9 cellular contexts compared by ENCODE assay signal in genomic region chr17:66717680-66718079, GRCh38.
A peak's percentile ranks its signal among the peaks of the same experiment; 100 is the strongest.
DNase-seq lines count a peak whose midpoint lies in the region; ATAC-seq, FAIRE-seq and TF ChIP-seq lines count a peak whose summit lies in the region.
"Had no signal": no experiment of that assay in that cellular context is flagged by ENCODE, and none has a peak within 500 bp of the region (broad histone marks: within the 10 kb centered on the region; RNA-seq: fewer than 3 reads in every experiment).

No MANE protein-coding gene starts in this region.

- no peak overlapping the region for H2BK5ac ChIP-seq in mesendoderm (ENCODE audit: low read length)

- ATAC-seq in GM18907 (IDR thresholded peaks at IDR 0.05; ENCODE audit: unreplicated experiment) (peak; percentile 69), HG02588 (IDR thresholded peaks at IDR 0.05; ENCODE audit: unreplicated experiment) (peak; percentile 67)

- no peaks in the 10 kb centered on the region for H3K27me3 ChIP-seq in mesendoderm (ENCODE audit: insufficient read depth, low read length, poor library complexity)
- H3K27me3 ChIP-seq in ovary = no peaks in the 10 kb centered on the region

- DNase-seq in NCI-H2107 treated with DMSO at 0.1 percent for 48 hours (lab: John Stamatoyannopoulos, UW; ENCODE audit: unreplicated experiment) (peak; percentile 84), mesendoderm (peak; percentile 44), kidney (no peak), coronary artery (ENCODE audit: low spot score) (no peak), NCI-H2029 (lab: John Stamatoyannopoulos, UW) (no peak), ovary (no peak)

- no peak overlapping the region for H3K56ac ChIP-seq in mesendoderm (ENCODE audit: low read length)

- TF ChIP-seq POLR2A in ovary (IDR thresholded peaks at IDR 0.05) = no peak

- no peak overlapping the region for H2AK5ac ChIP-seq in mesendoderm (ENCODE audit: low read length)

- H2BK120ac ChIP-seq in mesendoderm (ENCODE audit: low read depth, low read length) = no peak overlapping the region

- H3K9me3 ChIP-seq in kidney (ENCODE audit: control insufficient read depth in 1 of 2, low read length in 2 of 2) (no peaks in the 10 kb centered on the region), ovary (no peaks in the 10 kb centered on the region)

- intact Hi-C loops in kidney (cut with DNase I) (no loop called here), ovary (cut with DNase I) (loop anchor here in 3 of 4 donors (5.0 to 10.0 kb wide), 3 partner anchors 187 to 577 kb away; no protein-coding TSS in a partner anchor)

- TF ChIP-seq CTCF in kidney (IDR thresholded peaks at IDR 0.05; ENCODE audit: borderline replicate concordance, extremely low read depth, insufficient read depth) (no peak), coronary artery (IDR thresholded peaks at IDR 0.05) (no peak), ovary (IDR thresholded peaks at IDR 0.05) (no peak)

- H3K4me1 ChIP-seq in mesendoderm (ENCODE audit: control insufficient read depth, low read depth, low read length) = no peaks in the 10 kb centered on the region
- no peaks in the 10 kb centered on the region for H3K4me1 ChIP-seq in kidney (ENCODE audit: control insufficient read depth in 1 of 2, insufficient read depth in 1 of 2, low read depth in 1 of 2, low read length in 2 of 2)
- no peaks in the 10 kb centered on the region for H3K4me1 ChIP-seq in ovary (ENCODE audit: insufficient read depth)

- H3K18ac ChIP-seq in mesendoderm (ENCODE audit: low read length) = no peak overlapping the region

- H3K36me3 ChIP-seq in mesendoderm (ENCODE audit: control insufficient read depth, insufficient read depth, low read length) (no peaks in the 10 kb centered on the region), kidney (ENCODE audit: control insufficient read depth in 1 of 2, insufficient read depth in 2 of 2, low read length in 2 of 2) (no peaks in the 10 kb centered on the region), ovary (no peaks in the 10 kb centered on the region)

- H3K27ac ChIP-seq in mesendoderm (ENCODE audit: low read depth, low read length) (no peak overlapping the region), kidney (ENCODE audit: low read depth in 2 of 2, low read length in 2 of 2) (no peak overlapping the region), coronary artery (no peak overlapping the region), ovary (no peak overlapping the region)
- H3K27ac ChIP-seq: VCaP had no signal

- WGBS in mesendoderm (ENCODE audit: extremely low coverage, insufficient coverage, low lambda C conversion rate) = no CpG with 5 or more reads among the region's 8 CpGs
- 85 to 88% (median 86%) methylated on average over 8 of the region's 8 CpGs for WGBS in ovary, 3 donors

- H3K23ac ChIP-seq in mesendoderm (ENCODE audit: low read length) = no peak overlapping the region

- no peaks in the 10 kb centered on the region for H3K79me2 ChIP-seq in mesendoderm (ENCODE audit: control insufficient read depth, insufficient read depth, low read length)

- no peak for TF ChIP-seq EP300 in ovary (IDR thresholded peaks at IDR 0.05)

- no peak overlapping the region for H3K4me2 ChIP-seq in mesendoderm (ENCODE audit: low read length)

- no peak overlapping the region for H2BK15ac ChIP-seq in mesendoderm (replicated peaks; ENCODE audit: low read depth)

- no peaks in the 10 kb centered on the region for H3K79me1 ChIP-seq in mesendoderm (ENCODE audit: low read length)

- H3K9ac ChIP-seq in mesendoderm (ENCODE audit: low read length) (no peak overlapping the region), kidney (ENCODE audit: low read length in 2 of 2) (no peak overlapping the region)

- no peak overlapping the region for H4K5ac ChIP-seq in mesendoderm (ENCODE audit: low read length)

- no peak overlapping the region for H3K4ac ChIP-seq in mesendoderm (ENCODE audit: low read depth, low read length)

- FAIRE-seq in kidney (lab: Jason Lieb, UNC) = no peak

- H4K8ac ChIP-seq in mesendoderm (ENCODE audit: low read depth, low read length) = no peak overlapping the region

- H3K4me3 ChIP-seq in mesendoderm (ENCODE audit: low read length) (no peak overlapping the region), kidney (ENCODE audit: low read length in 2 of 2) (no peak overlapping the region), coronary artery (no peak overlapping the region), ovary (no peak overlapping the region)

Comparison
In these comparisons a context has a peak if more than half of its experiments do, and no peak if none do; other contexts are left out.
1. DNase-seq: peak in NCI-H2107 treated with DMSO at 0.1 percent for 48 hours (single experiment) and mesendoderm (single experiment); none in kidney (single experiment), coronary artery (single experiment), NCI-H2029 (single experiment) and ovary (0 of 5).